8 cellular contexts compared by ENCODE assay signal in genomic region chr17:4950757-4951204, GRCh38. TPM values are rescaled to one million over a fixed set of nuclear protein-coding genes. Genes with fewer than 3 reads are reported as not detected.
DNase-seq lines count a peak whose midpoint lies in the region; ATAC-seq and TF ChIP-seq lines count a peak whose summit lies in the region.

ENO3 (plus strand) TSS chr17:4951119; CDS start chr17:4951830, 711 bp downstream.

- in situ Hi-C loops in Panc1 (cut with HindIII; ENCODE audit: low pct_unique_long_range_greater_than_20kb, low sequenced_read_pairs), result no loop called here

- H3K27me3 ChIP-seq in Panc1 (ENCODE audit: control insufficient read depth, insufficient read depth, low read length) (no peaks in the 10 kb centered on the region), neuron (ENCODE audit: insufficient read depth, low read length) (no peaks in the 10 kb centered on the region)

- ATAC-seq in Panc1 (no peak), GM21381 (IDR thresholded peaks at IDR 0.05; ENCODE audit: unreplicated experiment) (no peak)

- H3K9me3 ChIP-seq in Panc1 (ENCODE audit: control insufficient read depth, insufficient read depth, low read depth, low read length) (no peaks in the 10 kb centered on the region), neuron (ENCODE audit: low read length) (peaks cover 4% of the 10 kb centered on the region)

- TF ChIP-seq CTCF in Panc1 (IDR thresholded peaks at IDR 0.05), result no peak

- H2AFZ ChIP-seq in neuron (ENCODE audit: low read depth, low read length), result peak within 1 kb of the TSS; percentile 44

- POLR2A ChIA-PET in Panc1 (lab: Charles Lee), result no interaction called here

- H3K36me3 ChIP-seq in Panc1 (ENCODE audit: control insufficient read depth, insufficient read depth, low read length), result peaks cover 6% of the 10 kb centered on the region
- peaks cover 11% of the 10 kb centered on the region for H3K36me3 ChIP-seq in neuron (ENCODE audit: insufficient read depth, low read length)

- BruUV-seq in Panc1 (replicated peaks; lab: Mats Ljungman, UMichigan), result no TSS peak

- DNase-seq in NCI-H146 (lab: John Stamatoyannopoulos, UW) (peak; percentile 42), NCI-H146 treated with DMSO at 0.1 percent for 48 hours (lab: John Stamatoyannopoulos, UW; ENCODE audit: unreplicated experiment) (no peak), Panc1 (ENCODE audit: low read depth, low spot score) (no peak), epithelial cell of prostate (ENCODE audit: low read depth, low spot score) (no peak), amygdala (lab: John Stamatoyannopoulos, UW) (no peak), hepatic stellate cell (ENCODE audit: low spot score) (no peak)

- peak within 1 kb of the TSS; percentile 94 for H3K27ac ChIP-seq in Panc1 (ENCODE audit: low read length)
- peak within 1 kb of the TSS; percentile 99 for H3K27ac ChIP-seq in epithelial cell of prostate

- H3K4me1 ChIP-seq in Panc1 (ENCODE audit: control insufficient read depth, insufficient read depth, low read length), result peaks cover 16% of the 10 kb centered on the region
- H3K4me1 ChIP-seq in neuron (ENCODE audit: insufficient read depth, low read length), result peaks cover 33% of the 10 kb centered on the region

- H3K4me3 ChIP-seq in Panc1 (ENCODE audit: low read depth in 2 of 2, low read length in 2 of 2) (peak within 1 kb of the TSS; percentile 51 to 67), neuron (ENCODE audit: low read length) (peak within 1 kb of the TSS; percentile 84)

- intact Hi-C loops in Panc1 (cut with micrococcal nuclease; ENCODE audit: unreplicated experiment), result no loop called here

- CTCF ChIA-PET in Panc1 (lab: Charles Lee), result no interaction called here

RNA-seq across cellular contexts. Expression of gene ENO3, which starts in this region (rescaled TPM):
- total RNA-seq in Panc1 (2021; ENCODE audit: unreplicated experiment), result 23.4 TPM
- 45.8 TPM for polyA plus RNA-seq in Panc1 (2012; ENCODE audit: insufficient read length)
